12 cellular contexts compared by ENCODE assay signal in the genomic region with DNA sequence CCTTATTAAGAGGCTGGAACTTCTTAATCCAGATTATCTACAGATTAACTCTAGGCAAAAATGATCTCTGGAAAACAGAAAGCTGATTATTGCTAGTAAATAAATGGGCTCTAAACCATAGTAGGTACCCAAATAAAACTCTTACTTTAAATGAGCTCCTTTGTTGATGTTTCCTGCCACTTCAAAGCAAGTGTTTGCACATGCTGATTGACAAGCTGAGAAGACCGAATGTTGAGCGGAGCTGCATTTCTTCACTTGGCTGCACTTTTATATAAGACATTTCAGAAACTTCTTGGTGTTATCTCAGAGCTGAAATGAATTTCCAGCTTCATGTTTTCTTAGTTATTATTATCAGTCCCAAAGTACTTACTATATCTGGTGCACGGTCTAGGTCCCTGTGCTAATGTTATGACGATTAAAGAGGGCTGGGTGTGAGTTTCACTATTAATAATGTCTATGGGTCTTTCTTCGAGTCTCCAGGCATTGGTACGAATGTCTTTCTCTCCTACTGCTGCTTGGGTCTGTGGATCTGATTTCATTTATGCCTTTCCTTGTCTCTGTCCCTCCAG. TPM values are rescaled to one million over a fixed set of nuclear protein-coding genes. Genes with fewer than 3 reads are reported as not detected.
A peak's percentile ranks its signal among the peaks of the same experiment; 100 is the strongest.
DNase-seq lines count a peak whose midpoint lies in the region; ATAC-seq and TF ChIP-seq lines count a peak whose summit lies in the region.
"Had no signal": no experiment of that assay in that cellular context is flagged by ENCODE, and none has a peak within 500 bp of the region (broad histone marks: within the 10 kb centered on the region; RNA-seq: fewer than 3 reads in every experiment).

No MANE protein-coding gene starts in this region.

- TF ChIP-seq CTCF in GM23338 (conservative IDR thresholded peaks at IDR 0.05; ENCODE audit: low read depth in 2 of 2) (no peak), osteocyte (IDR thresholded peaks at IDR 0.05) (no peak), ascending aorta (IDR thresholded peaks at IDR 0.05) (no peak)

- H3K27me3 ChIP-seq in CD4-positive, alpha-beta memory T cell (ENCODE audit: insufficient read depth, low read length) = no peaks in the 10 kb centered on the region
- H3K27me3 ChIP-seq in GM23338 (ENCODE audit: insufficient read depth) (no peaks in the 10 kb centered on the region), ascending aorta (no peaks in the 10 kb centered on the region)

- H3K4me1 Mint-ChIP-seq in CD4-positive, alpha-beta memory T cell = peaks cover 0 to 6% (median 5%) of the 10 kb centered on the region in 4 donors
- H3K4me1 Mint-ChIP-seq in GM23338 (peaks cover 31% of the 10 kb centered on the region), osteocyte (ENCODE audit: unreplicated experiment) (no peaks in the 10 kb centered on the region)

- peak in 1 of 5 donors; percentile 2 for DNase-seq in CD4-positive, alpha-beta memory T cell
- no peak for DNase-seq in GM23338 (ENCODE audit: low spot score)
- no peak for DNase-seq in HPDE6-E6E7 (ENCODE audit: extremely low spot score)
- DNase-seq in osteocyte (ENCODE audit: extremely low spot score, unreplicated experiment) = no peak
- no peak for DNase-seq in DMS153 treated with DMSO at 0.1 percent for 48 hours (lab: John Stamatoyannopoulos, UW; ENCODE audit: unreplicated experiment)
- DNase-seq in ascending aorta (ENCODE audit: low spot score in 2 of 2) = no peak
- DNase-seq: naive thymus-derived CD8-positive, alpha-beta T cell; NCI-H526 treated with DMSO at 0.1 percent for 48 hours; stimulated activated naive CD4-positive, alpha-beta T cell treated with Interleukin-2 at 50 U/mL for 16 hours had no signal

- H3K4me3 ChIP-seq in CD4-positive, alpha-beta memory T cell (ENCODE audit: low read length in 2 of 2) = no peak overlapping the region
- no peak overlapping the region for H3K4me3 ChIP-seq in GM23338
- no peak overlapping the region for H3K4me3 ChIP-seq in ascending aorta

- H3K36me3 ChIP-seq in CD4-positive, alpha-beta memory T cell (ENCODE audit: insufficient read depth, low read length) = no peaks in the 10 kb centered on the region
- H3K36me3 ChIP-seq in GM23338 (ENCODE audit: insufficient read depth) = no peaks in the 10 kb centered on the region
- no peaks in the 10 kb centered on the region for H3K36me3 ChIP-seq in ascending aorta

- no peaks in the 10 kb centered on the region for H3K36me3 Mint-ChIP-seq in CD4-positive, alpha-beta memory T cell
- H3K36me3 Mint-ChIP-seq in GM23338 (ENCODE audit: low read depth) = no peaks in the 10 kb centered on the region
- H3K36me3 Mint-ChIP-seq in osteocyte (ENCODE audit: unreplicated experiment) = no peaks in the 10 kb centered on the region
- H3K36me3 Mint-ChIP-seq: naive thymus-derived CD8-positive, alpha-beta T cell had no signal

- H3K79me2 ChIP-seq in GM23338 (replicated peaks; ENCODE audit: insufficient read depth) = no peaks in the 10 kb centered on the region

- no peaks in the 10 kb centered on the region for H3K4me1 ChIP-seq in CD4-positive, alpha-beta memory T cell (ENCODE audit: insufficient read depth, low read length)
- H3K4me1 ChIP-seq in GM23338 (ENCODE audit: insufficient read depth) (peaks cover 33% of the 10 kb centered on the region), ascending aorta (no peaks in the 10 kb centered on the region)

- H3K4me2 ChIP-seq in GM23338 = peak overlapping the region; percentile 8; the same call in 1 of the 2 replicates

- no peaks in the 10 kb centered on the region for H4K20me1 ChIP-seq in GM23338 (replicated peaks; ENCODE audit: insufficient read depth)

- peak overlapping the region; percentile 5 to 67 (median 44) for H3K4me3 Mint-ChIP-seq in CD4-positive, alpha-beta memory T cell
- H3K4me3 Mint-ChIP-seq in GM23338 = no peak overlapping the region
- no peak overlapping the region for H3K4me3 Mint-ChIP-seq in osteocyte (ENCODE audit: unreplicated experiment)

- H3K27ac Mint-ChIP-seq in CD4-positive, alpha-beta memory T cell = no peak overlapping the region
- H3K27ac Mint-ChIP-seq in GM23338 (no peak overlapping the region), osteocyte (ENCODE audit: unreplicated experiment) (no peak overlapping the region)
- H3K27ac Mint-ChIP-seq: naive thymus-derived CD8-positive, alpha-beta T cell had no signal

- POLR2A ChIA-PET in CD4-positive, alpha-beta memory T cell (lab: Charles Lee; ENCODE audit: partially characterized antibody) = no interaction called here

- H3K9me2 ChIP-seq in GM23338 (ENCODE audit: insufficient read depth) = no peaks in the 10 kb centered on the region

- no peak overlapping the region for H2AFZ ChIP-seq in GM23338

- no peak overlapping the region for H3K27ac ChIP-seq in CD4-positive, alpha-beta memory T cell (ENCODE audit: low read depth, low read length)
- H3K27ac ChIP-seq in GM23338 (ENCODE audit: low read depth) (no peak overlapping the region), ascending aorta (no peak overlapping the region)

- CTCF ChIA-PET in CD4-positive, alpha-beta memory T cell (lab: Charles Lee; ENCODE audit: partially characterized antibody) = interaction anchor here (0.7 to 1.3 kb wide), 4 partner anchors 13 to 27 kb away, joined by 3 to 5 read pairs (median 4); no protein-coding TSS in a partner anchor

- peaks cover 0 to 2% of the 10 kb centered on the region in 2 donors for H3K27me3 Mint-ChIP-seq in CD4-positive, alpha-beta memory T cell
- peaks cover 3% of the 10 kb centered on the region for H3K27me3 Mint-ChIP-seq in GM23338 (ENCODE audit: insufficient read depth, low read depth, poor library complexity)
- peaks cover 40% of the 10 kb centered on the region for H3K27me3 Mint-ChIP-seq in osteocyte (ENCODE audit: unreplicated experiment)

- ATAC-seq in GM18909 (IDR thresholded peaks at IDR 0.05; ENCODE audit: poor library complexity, unreplicated experiment) = peak; percentile 46
- no peak for ATAC-seq in GM23338
- peak; percentile 49 for ATAC-seq in HG03469 (IDR thresholded peaks at IDR 0.05; ENCODE audit: unreplicated experiment)
- ATAC-seq: naive thymus-derived CD8-positive, alpha-beta T cell had no signal

- no peaks in the 10 kb centered on the region for H3F3A ChIP-seq in GM23338 (replicated peaks; ENCODE audit: low read depth)

- intact Hi-C loops in CD4-positive, alpha-beta memory T cell (cut with micrococcal nuclease) = no loop called here
- intact Hi-C loops in ascending aorta (cut with DNase I) = no loop called here

- no peaks in the 10 kb centered on the region for H3K9me3 Mint-ChIP-seq in CD4-positive, alpha-beta memory T cell
- no peaks in the 10 kb centered on the region for H3K9me3 Mint-ChIP-seq in GM23338
- H3K9me3 Mint-ChIP-seq in osteocyte (ENCODE audit: unreplicated experiment) = no peaks in the 10 kb centered on the region
- H3K9me3 Mint-ChIP-seq: naive thymus-derived CD8-positive, alpha-beta T cell had no signal

- no peaks in the 10 kb centered on the region for H3K9me3 ChIP-seq in CD4-positive, alpha-beta memory T cell (ENCODE audit: control insufficient read depth in 1 of 2, low read length in 2 of 2)
- no peaks in the 10 kb centered on the region for H3K9me3 ChIP-seq in ascending aorta

TF ChIP-seq in GM23338, 12 proteins besides CTCF, POLR2A, EP300 and RAD21 (continues in another document):
- TF ChIP-seq ZNF331 (CRISPR knock-in tag; IDR thresholded peaks at IDR 0.05; ENCODE audit: low read depth) (no peak), ZNF114 (CRISPR knock-in tag; IDR thresholded peaks at IDR 0.05) (no peak), EZH2 (IDR thresholded peaks at IDR 0.05; ENCODE audit: low read depth, unreplicated experiment) (no peak), POLR2AphosphoS5 (IDR thresholded peaks at IDR 0.05; ENCODE audit: low read depth) (no peak), NANOG (IDR thresholded peaks at IDR 0.05; ENCODE audit: borderline replicate concordance) (no peak)
- TF ChIP-seq, protein P1, sequence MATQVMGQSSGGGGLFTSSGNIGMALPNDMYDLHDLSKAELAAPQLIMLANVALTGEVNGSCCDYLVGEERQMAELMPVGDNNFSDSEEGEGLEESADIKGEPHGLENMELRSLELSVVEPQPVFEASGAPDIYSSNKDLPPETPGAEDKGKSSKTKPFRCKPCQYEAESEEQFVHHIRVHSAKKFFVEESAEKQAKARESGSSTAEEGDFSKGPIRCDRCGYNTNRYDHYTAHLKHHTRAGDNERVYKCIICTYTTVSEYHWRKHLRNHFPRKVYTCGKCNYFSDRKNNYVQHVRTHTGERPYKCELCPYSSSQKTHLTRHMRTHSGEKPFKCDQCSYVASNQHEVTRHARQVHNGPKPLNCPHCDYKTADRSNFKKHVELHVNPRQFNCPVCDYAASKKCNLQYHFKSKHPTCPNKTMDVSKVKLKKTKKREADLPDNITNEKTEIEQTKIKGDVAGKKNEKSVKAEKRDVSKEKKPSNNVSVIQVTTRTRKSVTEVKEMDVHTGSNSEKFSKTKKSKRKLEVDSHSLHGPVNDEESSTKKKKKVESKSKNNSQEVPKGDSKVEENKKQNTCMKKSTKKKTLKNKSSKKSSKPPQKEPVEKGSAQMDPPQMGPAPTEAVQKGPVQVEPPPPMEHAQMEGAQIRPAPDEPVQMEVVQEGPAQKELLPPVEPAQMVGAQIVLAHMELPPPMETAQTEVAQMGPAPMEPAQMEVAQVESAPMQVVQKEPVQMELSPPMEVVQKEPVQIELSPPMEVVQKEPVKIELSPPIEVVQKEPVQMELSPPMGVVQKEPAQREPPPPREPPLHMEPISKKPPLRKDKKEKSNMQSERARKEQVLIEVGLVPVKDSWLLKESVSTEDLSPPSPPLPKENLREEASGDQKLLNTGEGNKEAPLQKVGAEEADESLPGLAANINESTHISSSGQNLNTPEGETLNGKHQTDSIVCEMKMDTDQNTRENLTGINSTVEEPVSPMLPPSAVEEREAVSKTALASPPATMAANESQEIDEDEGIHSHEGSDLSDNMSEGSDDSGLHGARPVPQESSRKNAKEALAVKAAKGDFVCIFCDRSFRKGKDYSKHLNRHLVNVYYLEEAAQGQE (IDR thresholded peaks at IDR 0.05; ENCODE audit: unreplicated experiment) = no peak

RNA-seq across cellular contexts. Expression of a gene that starts 58.6 kb away (rescaled TPM):
- total RNA-seq in CD4-positive, alpha-beta memory T cell = not detected
- not detected for polyA plus RNA-seq in CD4-positive, alpha-beta memory T cell
- not detected in 2 replicates for total RNA-seq in GM23338 (2014; rRNA removed; shearing (Covaris generic))
- not detected in 2 replicates for polyA plus RNA-seq in GM23338 (2016; fragmentation: Nextera tagmentation; extraction: Ambion mirVana)
- total RNA-seq in osteocyte (not detected in 2 replicates), ascending aorta (not detected)
- total RNA-seq: M059J; naive thymus-derived CD8-positive, alpha-beta T cell had no signal
- polyA plus RNA-seq: naive thymus-derived CD8-positive, alpha-beta T cell had no signal

Comparison
In these comparisons a context has a peak if more than half of its experiments do, and no peak if none do; other contexts are left out.
1. H3K4me3 Mint-ChIP-seq: peak in CD4-positive, alpha-beta memory T cell (8 of 8); none in GM23338 (single experiment) and osteocyte (single experiment).